1 cellular context compared by ENCODE assay signal in genomic region chr3:74529145-74529544, GRCh38.
TF ChIP-seq lines count a peak whose summit lies in the region.

No MANE protein-coding gene starts in this region.

TF ChIP-seq in HepG2, 621 proteins besides CTCF, POLR2A, EP300 and RAD21 (continued from another document):
- TF ChIP-seq MNT (IDR thresholded peaks at IDR 0.05), result peak; percentile 59
- TF ChIP-seq ZBTB7A (CRISPR knock-in tag; IDR thresholded peaks at IDR 0.05), result no peak
